In the genomic region with DNA sequence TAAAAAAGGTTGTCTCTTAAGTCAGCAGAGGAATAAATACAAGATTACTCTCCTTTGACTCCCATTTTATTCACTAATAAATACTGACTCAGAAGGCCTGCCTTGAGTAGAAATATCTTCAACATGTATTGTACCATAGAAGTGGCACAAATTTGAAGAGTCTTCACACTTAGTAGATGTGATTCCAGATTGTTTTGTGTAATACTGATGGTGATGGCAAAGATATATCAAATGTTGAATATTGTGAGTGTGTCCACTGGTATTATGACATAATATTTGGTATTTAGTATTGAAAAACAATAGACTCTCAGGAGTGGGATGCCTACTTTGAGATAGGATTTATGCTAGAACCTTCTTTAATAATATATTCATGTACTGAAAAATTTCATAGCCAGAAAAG, we compare ENCODE assay signal across 37 cellular contexts. TPM values are rescaled to one million over a fixed set of nuclear protein-coding genes. Genes with fewer than 3 reads are reported as not detected.
"Had no signal": no experiment of that assay in that cellular context is flagged by ENCODE, and none has a peak within 500 bp of the region (broad histone marks: within the 10 kb centered on the region; RNA-seq: fewer than 3 reads in every experiment).

No MANE protein-coding gene starts in this region.

- ATAC-seq: activated CD8-positive, alpha-beta memory T cell treated with anti-CD3 and anti-CD28 coated beads, Interleukin-2, amount 10 ng/mL, durations not matched to agents 7 days and 5 days; activated T-cell treated with anti-CD3 and anti-CD28 coated beads, Interleukin-2, amount 50 U/mL, for 72 hours; activated T-helper 17 cell treated with anti-CD3 and anti-CD28 coated beads, Interleukin-2, amount 50 U/mL, for 72 hours; Panc1; SK-N-SH treated with all-trans-retinoic acid at 6 μM for 48 hours had no signal

- H3K36me3 ChIP-seq: cardiac muscle cell, SJSA1, WERI-Rb-1 had no signal

- H3K9ac ChIP-seq: KMS-11 had no signal

- H3K9me3 ChIP-seq: SJSA1 had no signal

- H3K27ac ChIP-seq: cardiac muscle cell, KMS-11, SJSA1, WERI-Rb-1 had no signal

- H3K4me3 ChIP-seq: cardiac muscle cell, SJSA1 had no signal

- H3K4me1 ChIP-seq: SJSA1 had no signal

- DNase-seq: activated CD4-positive, alpha-beta memory T cell treated with anti-CD3 and anti-CD28 coated beads, Interleukin-2, amount 10 ng/mL, durations not matched to agents 7 days and 5 days; activated CD4-positive, alpha-beta T cell treated with anti-CD3 and anti-CD28 coated beads for 1 hour; activated CD4-positive, alpha-beta T cell treated with anti-CD3 and anti-CD28 coated beads for 48 hours; activated CD4-positive, CD25-positive, alpha-beta regulatory T cell; activated CD8-positive, alpha-beta memory T cell treated with anti-CD3 and anti-CD28 coated beads for 24 hours; activated CD8-positive, alpha-beta memory T cell treated with anti-CD3 and anti-CD28 coated beads, Interleukin-2, amount 10 ng/mL, durations not matched to agents 7 days and 5 days; activated effector memory CD4-positive, alpha-beta T cell treated with anti-CD3 and anti-CD28 coated beads, Interleukin-2, amount 50 U/mL, for 16 hours; activated naive CD4-positive, alpha-beta T cell; activated naive CD4-positive, alpha-beta T cell treated with anti-CD3 and anti-CD28 coated beads, Interleukin-2, amount 50 U/mL, for 16 hours; activated naive CD8-positive, alpha-beta T cell treated with anti-CD3 and anti-CD28 coated beads for 36 hours; activated T-cell treated with anti-CD3 and anti-CD28 coated beads, Interleukin-2, amount 50 U/mL, for 1 hour; activated T-cell treated with anti-CD3 and anti-CD28 coated beads, Interleukin-2, amount 50 U/mL, for 72 hours; amniotic stem cell; aorta; MM.1S; MV-4-11; NCI-H1092; NCI-H1436 treated with DMSO at 0.1 percent for 48 hours; NCI-H1694 treated with DMSO at 0.1 percent for 48 hours; NCI-H2029; NCI-H2107; NCI-H226; NCI-H524 treated with DMSO at 0.1 percent for 48 hours; SHP77 treated with DMSO at 0.1 percent for 48 hours; SW 1271; T-helper 1 cell; T-helper 2 cell; T-helper 9 cell; WERI-Rb-1 had no signal

RNA-seq across cellular contexts. Expression of a gene that starts 7.0 kb away (rescaled TPM):
- total RNA-seq: activated CD4-positive, alpha-beta memory T cell treated with anti-CD3 and anti-CD28 coated beads, Interleukin-2, amount 10 ng/mL, durations not matched to agents 7 days and 5 days; activated naive CD8-positive, alpha-beta T cell treated with anti-CD3 and anti-CD28 coated beads for 36 hours; activated T-cell treated with anti-CD3 and anti-CD28 coated beads, Interleukin-2, amount 50 U/mL, for 72 hours; LHCN-M2; RPMI7951; SJSA1 had no signal
